In genomic region chr14:55539975-55540374, GRCh38 we compare ENCODE assay signal across 27 cellular contexts.
"Had no signal": no experiment of that assay in that cellular context is flagged by ENCODE, and none has a peak within 500 bp of the region (broad histone marks: within the 10 kb centered on the region; RNA-seq: fewer than 3 reads in every experiment).

No MANE protein-coding gene starts in this region.

- DNase-seq: activated CD4-positive, alpha-beta memory T cell treated with anti-CD3 and anti-CD28 coated beads, Interleukin-2, amount 10 ng/mL, durations not matched to agents 7 days and 5 days; activated CD4-positive, alpha-beta T cell treated with anti-CD3 and anti-CD28 coated beads for 36 hours; activated CD4-positive, alpha-beta T cell treated with anti-CD3 and anti-CD28 coated beads, Interleukin-2, amount 10 ng/mL, durations not matched to agents 7 days and 5 days; activated CD4-positive, alpha-beta T cell treated with anti-CD3 and anti-CD28 coated beads, Interleukin-2, amount 50 U/mL, for 4 hours; activated CD4-positive, CD25-positive, alpha-beta regulatory T cell; activated CD4-positive, CD25-positive, alpha-beta regulatory T cell treated with anti-CD3 and anti-CD28 coated beads, Interleukin-2, amount 50 U/mL, for 72 hours; activated CD8-positive, alpha-beta memory T cell treated with anti-CD3 and anti-CD28 coated beads, Interleukin-2, amount 50 U/mL, for 48 hours; activated gamma-delta T cell; activated naive CD4-positive, alpha-beta T cell; activated naive CD4-positive, alpha-beta T cell treated with anti-CD3 and anti-CD28 coated beads, Interleukin-2, amount 10 ng/mL, durations not matched to agents 7 days and 5 days; activated naive CD8-positive, alpha-beta T cell treated with anti-CD3 and anti-CD28 coated beads, Interleukin-2, amount 10 ng/mL, durations not matched to agents 7 days and 5 days; activated T-cell treated with anti-CD3 and anti-CD28 coated beads for 4 hours; activated T-cell treated with anti-CD3 and anti-CD28 coated beads, Interleukin-2, amount 50 U/mL, for 24 hours; activated T-cell treated with anti-CD3 and anti-CD28 coated beads, Interleukin-2, amount 50 U/mL, for 72 hours; central memory CD4-positive, alpha-beta T cell; cerebellar nuclear complex; colonic mucosa; effector CD8-positive, alpha-beta T cell; esophagus squamous epithelium; foreskin melanocyte; head of caudate nucleus; T-helper 2 cell had no signal

- H3K4me1 ChIP-seq: ascending aorta, colonic mucosa had no signal

- H3K27me3 ChIP-seq: ascending aorta, breast epithelium, cardiac muscle cell, colonic mucosa, esophagus squamous epithelium had no signal

- H3K4me3 ChIP-seq: ascending aorta, breast epithelium, cardiac muscle cell, colonic mucosa, esophagus squamous epithelium had no signal

- H3K27ac ChIP-seq: ascending aorta, cardiac muscle cell, colonic mucosa, epithelial cell of prostate, esophagus squamous epithelium had no signal

- ATAC-seq: activated CD4-positive, alpha-beta T cell treated with anti-CD3 and anti-CD28 coated beads for 36 hours; activated naive CD4-positive, alpha-beta T cell treated with anti-CD3 and anti-CD28 coated beads, Interleukin-2, amount 50 U/mL, for 72 hours; activated T-cell treated with anti-CD3 and anti-CD28 coated beads, Interleukin-2, amount 50 U/mL, for 72 hours had no signal

- H3K9me3 ChIP-seq: ascending aorta, colonic mucosa, esophagus squamous epithelium had no signal

- H3K36me3 ChIP-seq: ascending aorta, breast epithelium, cardiac muscle cell, colonic mucosa, esophagus squamous epithelium had no signal
